Comparison of ENCODE assay signal across 18 cellular contexts in the genomic region with DNA sequence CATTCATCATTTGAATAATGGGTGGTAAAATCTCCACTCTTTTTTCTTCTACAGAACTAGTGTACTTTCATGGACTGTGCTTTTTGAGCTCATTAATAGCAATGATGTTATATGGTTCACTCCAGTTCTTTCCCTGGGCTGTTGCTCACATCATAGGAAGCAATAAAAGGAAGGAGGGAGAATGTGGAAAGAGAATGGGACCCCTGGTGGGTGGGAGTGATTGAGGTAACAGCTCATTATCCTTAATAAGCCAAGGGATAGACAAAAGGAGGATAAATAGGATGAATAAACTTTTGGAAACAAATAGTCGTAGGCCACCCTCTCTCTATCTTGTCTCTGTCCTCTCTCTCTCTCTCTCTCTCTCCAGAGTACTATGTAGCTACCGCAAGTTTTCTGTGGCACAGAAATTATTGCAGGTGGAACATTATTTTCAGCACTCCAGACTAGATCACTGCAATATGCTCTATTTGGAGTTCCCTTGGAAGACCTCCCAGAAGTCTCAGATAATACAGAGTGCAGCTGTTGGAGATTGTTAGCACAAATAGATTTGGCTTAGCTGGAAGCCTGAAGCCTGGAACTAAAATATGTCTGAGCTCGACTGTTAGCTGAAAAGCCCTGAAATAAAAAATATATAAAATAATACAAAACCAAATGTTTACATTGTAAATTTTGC.
DNase-seq lines count a peak whose midpoint lies in the region; TF ChIP-seq lines count a peak whose summit lies in the region.
"Had no signal": no experiment of that assay in that cellular context is flagged by ENCODE, and none has a peak within 500 bp of the region (broad histone marks: within the 10 kb centered on the region; RNA-seq: fewer than 3 reads in every experiment).

No MANE protein-coding gene starts in this region.

- no peaks in the 10 kb centered on the region for H3K79me2 ChIP-seq in neural cell (replicated peaks; ENCODE audit: insufficient read depth, low read length)

- H3K27ac Mint-ChIP-seq in HFFc6 = no peak overlapping the region
- H3K27ac Mint-ChIP-seq: activated CD8-positive, alpha-beta memory T cell treated with anti-CD3 and anti-CD28 coated beads, Interleukin-2, amount 10 ng/mL, durations not matched to agents 7 days and 5 days; progenitor cell of endocrine pancreas had no signal

- no peaks in the 10 kb centered on the region for H3K27me3 Mint-ChIP-seq in HFFc6 (ENCODE audit: insufficient read depth)
- H3K27me3 Mint-ChIP-seq: activated CD8-positive, alpha-beta memory T cell treated with anti-CD3 and anti-CD28 coated beads, Interleukin-2, amount 10 ng/mL, durations not matched to agents 7 days and 5 days; progenitor cell of endocrine pancreas had no signal

- no peak overlapping the region for H2AFZ ChIP-seq in neural cell (ENCODE audit: low read depth, low read length)

- TF ChIP-seq RAD21 in neural cell (conservative IDR thresholded peaks at IDR 0.05) = no peak

- H3K9me2 ChIP-seq in neural cell (ENCODE audit: insufficient read depth, low read length) = no peaks in the 10 kb centered on the region

- H3K9me3 Mint-ChIP-seq in HFFc6 = peaks cover 15% of the 10 kb centered on the region

- no peak for TF ChIP-seq EP300 in neural cell (conservative IDR thresholded peaks at IDR 0.05; ENCODE audit: poor library complexity, severe bottlenecking)

- H3F3A ChIP-seq in neural cell (ENCODE audit: insufficient read depth, low read length, poor library complexity, severe bottlenecking) = no peaks in the 10 kb centered on the region

- H3K4me1 Mint-ChIP-seq in HFFc6 (ENCODE audit: low read depth) = no peaks in the 10 kb centered on the region
- H3K4me1 Mint-ChIP-seq: activated CD8-positive, alpha-beta memory T cell treated with anti-CD3 and anti-CD28 coated beads, Interleukin-2, amount 10 ng/mL, durations not matched to agents 7 days and 5 days had no signal

- no peak overlapping the region for H3K4me2 ChIP-seq in neural cell (ENCODE audit: low read length)

- DNase-seq in NCI-H1092 (lab: John Stamatoyannopoulos, UW) = peak; percentile 76
- peak; percentile 92 for DNase-seq in NCI-H2081 treated with DMSO at 0.1 percent for 48 hours (lab: John Stamatoyannopoulos, UW)
- no peak for DNase-seq in MG63
- no peak for DNase-seq in HFFc6
- no peak for DNase-seq in LoVo (ENCODE audit: low spot score)
- no peak for DNase-seq in stimulated activated CD4-positive, alpha-beta T cell treated with anti-CD3 and anti-CD28 coated beads, Interleukin-4, amount 100 ng/mL, for 24 hours
- DNase-seq: activated CD8-positive, alpha-beta memory T cell treated with anti-CD3 and anti-CD28 coated beads, Interleukin-2, amount 10 ng/mL, durations not matched to agents 7 days and 5 days; activated effector memory CD4-positive, alpha-beta T cell treated with Interleukin-2 at 50 U/mL for 16 hours; H7; IMR-90; MM.1S; stimulated activated CD4-positive, alpha-beta T cell treated with anti-CD3 and anti-CD28 coated beads, Interleukin-12 subunit alpha, Interleukin-12 subunit beta, amount 100 ng/mL, for 4 hours; testis had no signal

- H3K4me1 ChIP-seq in endocrine pancreas (ENCODE audit: control insufficient read depth, insufficient read depth, low read length) = peaks cover 6% of the 10 kb centered on the region
- H3K4me1 ChIP-seq: breast epithelium, SJSA1, testis had no signal

- no peak overlapping the region for H3K9ac ChIP-seq in endocrine pancreas (ENCODE audit: control insufficient read depth, insufficient read depth, low read length)
- no peak overlapping the region for H3K9ac ChIP-seq in neural cell (ENCODE audit: low read length)

- no peaks in the 10 kb centered on the region for H4K20me1 ChIP-seq in neural cell (ENCODE audit: insufficient read depth)

- H3K4me3 ChIP-seq in endocrine pancreas (ENCODE audit: control insufficient read depth, insufficient read depth, low read length) = peak overlapping the region; percentile 14
- H3K4me3 ChIP-seq in neural cell (ENCODE audit: low read length) = no peak overlapping the region
- H3K4me3 ChIP-seq in MG63 = no peak overlapping the region
- H3K4me3 ChIP-seq: breast epithelium, SJSA1, testis had no signal

- TF ChIP-seq CTCF in neural cell (IDR thresholded peaks at IDR 0.05; ENCODE audit: poor library complexity, severe bottlenecking) (no peak), HFFc6 (IDR thresholded peaks at IDR 0.05) (no peak)

- no peaks in the 10 kb centered on the region for H3K36me3 ChIP-seq in endocrine pancreas (ENCODE audit: control insufficient read depth, insufficient read depth, low read length)
- no peaks in the 10 kb centered on the region for H3K36me3 ChIP-seq in neural cell (ENCODE audit: insufficient read depth, low read length)
- no peaks in the 10 kb centered on the region for H3K36me3 ChIP-seq in MG63
- H3K36me3 ChIP-seq: breast epithelium, SJSA1 had no signal

- H3K27me3 ChIP-seq in endocrine pancreas (ENCODE audit: control insufficient read depth, insufficient read depth, low read length) (no peaks in the 10 kb centered on the region), neural cell (ENCODE audit: insufficient read depth, low read depth, low read length) (no peaks in the 10 kb centered on the region), MG63 (no peaks in the 10 kb centered on the region)
- H3K27me3 ChIP-seq: breast epithelium, SJSA1, testis had no signal

- H3K4me3 Mint-ChIP-seq in HFFc6 = no peak overlapping the region
- H3K4me3 Mint-ChIP-seq: activated CD8-positive, alpha-beta memory T cell treated with anti-CD3 and anti-CD28 coated beads, Interleukin-2, amount 10 ng/mL, durations not matched to agents 7 days and 5 days had no signal

- H3K27ac ChIP-seq in neural cell (ENCODE audit: low read length) = peak overlapping the region; percentile 6
- H3K27ac ChIP-seq: breast epithelium, SJSA1, testis had no signal

- H3K36me3 Mint-ChIP-seq in HFFc6 (ENCODE audit: low read depth) = no peaks in the 10 kb centered on the region
- H3K36me3 Mint-ChIP-seq: activated CD8-positive, alpha-beta memory T cell treated with anti-CD3 and anti-CD28 coated beads, Interleukin-2, amount 10 ng/mL, durations not matched to agents 7 days and 5 days had no signal

- H3K9me3 ChIP-seq in endocrine pancreas (ENCODE audit: control insufficient read depth, low read length) (no peaks in the 10 kb centered on the region), neural cell (ENCODE audit: low read length) (no peaks in the 10 kb centered on the region), MG63 (peaks cover 2% of the 10 kb centered on the region)
- H3K9me3 ChIP-seq: breast epithelium, SJSA1, testis had no signal

TF ChIP-seq in neural cell, 6 proteins besides CTCF, POLR2A, EP300 and RAD21:
- TF ChIP-seq, protein P1, sequence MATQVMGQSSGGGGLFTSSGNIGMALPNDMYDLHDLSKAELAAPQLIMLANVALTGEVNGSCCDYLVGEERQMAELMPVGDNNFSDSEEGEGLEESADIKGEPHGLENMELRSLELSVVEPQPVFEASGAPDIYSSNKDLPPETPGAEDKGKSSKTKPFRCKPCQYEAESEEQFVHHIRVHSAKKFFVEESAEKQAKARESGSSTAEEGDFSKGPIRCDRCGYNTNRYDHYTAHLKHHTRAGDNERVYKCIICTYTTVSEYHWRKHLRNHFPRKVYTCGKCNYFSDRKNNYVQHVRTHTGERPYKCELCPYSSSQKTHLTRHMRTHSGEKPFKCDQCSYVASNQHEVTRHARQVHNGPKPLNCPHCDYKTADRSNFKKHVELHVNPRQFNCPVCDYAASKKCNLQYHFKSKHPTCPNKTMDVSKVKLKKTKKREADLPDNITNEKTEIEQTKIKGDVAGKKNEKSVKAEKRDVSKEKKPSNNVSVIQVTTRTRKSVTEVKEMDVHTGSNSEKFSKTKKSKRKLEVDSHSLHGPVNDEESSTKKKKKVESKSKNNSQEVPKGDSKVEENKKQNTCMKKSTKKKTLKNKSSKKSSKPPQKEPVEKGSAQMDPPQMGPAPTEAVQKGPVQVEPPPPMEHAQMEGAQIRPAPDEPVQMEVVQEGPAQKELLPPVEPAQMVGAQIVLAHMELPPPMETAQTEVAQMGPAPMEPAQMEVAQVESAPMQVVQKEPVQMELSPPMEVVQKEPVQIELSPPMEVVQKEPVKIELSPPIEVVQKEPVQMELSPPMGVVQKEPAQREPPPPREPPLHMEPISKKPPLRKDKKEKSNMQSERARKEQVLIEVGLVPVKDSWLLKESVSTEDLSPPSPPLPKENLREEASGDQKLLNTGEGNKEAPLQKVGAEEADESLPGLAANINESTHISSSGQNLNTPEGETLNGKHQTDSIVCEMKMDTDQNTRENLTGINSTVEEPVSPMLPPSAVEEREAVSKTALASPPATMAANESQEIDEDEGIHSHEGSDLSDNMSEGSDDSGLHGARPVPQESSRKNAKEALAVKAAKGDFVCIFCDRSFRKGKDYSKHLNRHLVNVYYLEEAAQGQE (IDR thresholded peaks at IDR 0.05; ENCODE audit: borderline replicate concordance) = no peak
- no peak for TF ChIP-seq SMC3 (conservative IDR thresholded peaks at IDR 0.05; ENCODE audit: poor library complexity)
- TF ChIP-seq POLR2AphosphoS5 (IDR thresholded peaks at IDR 0.05) = no peak
- TF ChIP-seq EZH2 (IDR thresholded peaks at IDR 0.05; ENCODE audit: borderline replicate concordance, insufficient read depth, low read length, poor library complexity, severe bottlenecking) = no peak

Comparison
In these comparisons a context has a peak if more than half of its experiments do, and no peak if none do; other contexts are left out.
1. DNase-seq: peak in NCI-H1092 (single experiment) and NCI-H2081 treated with DMSO at 0.1 percent for 48 hours (single experiment); none in MG63 (single experiment), HFFc6 (single experiment), LoVo (single experiment) and stimulated activated CD4-positive, alpha-beta T cell treated with anti-CD3 and anti-CD28 coated beads, Interleukin-4, amount 100 ng/mL, for 24 hours (single experiment).